Comparison of ENCODE assay signal across 1 cellular context in genomic region chr6:113632220-113632864, GRCh38.
TF ChIP-seq lines count a peak whose summit lies in the region.

No MANE protein-coding gene starts in this region.

TF ChIP-seq in IMR-90, 13 proteins besides CTCF, POLR2A, EP300 and RAD21 (continued from another document):
- TF ChIP-seq FOS (IDR thresholded peaks at IDR 0.05; ENCODE audit: low read depth, low read length) (peak; percentile 27; the same call in 1 of the 2 replicates), CEBPB (IDR thresholded peaks at IDR 0.05; ENCODE audit: low read depth, low read length) (peak; percentile 37; the same call in 1 of the 2 replicates)
